In genomic region chr17:49508891-49509587, GRCh38 we compare ENCODE assay signal across 2 cellular contexts.
TF ChIP-seq lines count a peak whose summit lies in the region.

No MANE protein-coding gene starts in this region.

TF ChIP-seq in GM23338, 12 proteins besides CTCF, POLR2A, EP300 and RAD21:
- no peak for TF ChIP-seq EZH2 (IDR thresholded peaks at IDR 0.05; ENCODE audit: low read depth, unreplicated experiment)
- TF ChIP-seq, protein P1, sequence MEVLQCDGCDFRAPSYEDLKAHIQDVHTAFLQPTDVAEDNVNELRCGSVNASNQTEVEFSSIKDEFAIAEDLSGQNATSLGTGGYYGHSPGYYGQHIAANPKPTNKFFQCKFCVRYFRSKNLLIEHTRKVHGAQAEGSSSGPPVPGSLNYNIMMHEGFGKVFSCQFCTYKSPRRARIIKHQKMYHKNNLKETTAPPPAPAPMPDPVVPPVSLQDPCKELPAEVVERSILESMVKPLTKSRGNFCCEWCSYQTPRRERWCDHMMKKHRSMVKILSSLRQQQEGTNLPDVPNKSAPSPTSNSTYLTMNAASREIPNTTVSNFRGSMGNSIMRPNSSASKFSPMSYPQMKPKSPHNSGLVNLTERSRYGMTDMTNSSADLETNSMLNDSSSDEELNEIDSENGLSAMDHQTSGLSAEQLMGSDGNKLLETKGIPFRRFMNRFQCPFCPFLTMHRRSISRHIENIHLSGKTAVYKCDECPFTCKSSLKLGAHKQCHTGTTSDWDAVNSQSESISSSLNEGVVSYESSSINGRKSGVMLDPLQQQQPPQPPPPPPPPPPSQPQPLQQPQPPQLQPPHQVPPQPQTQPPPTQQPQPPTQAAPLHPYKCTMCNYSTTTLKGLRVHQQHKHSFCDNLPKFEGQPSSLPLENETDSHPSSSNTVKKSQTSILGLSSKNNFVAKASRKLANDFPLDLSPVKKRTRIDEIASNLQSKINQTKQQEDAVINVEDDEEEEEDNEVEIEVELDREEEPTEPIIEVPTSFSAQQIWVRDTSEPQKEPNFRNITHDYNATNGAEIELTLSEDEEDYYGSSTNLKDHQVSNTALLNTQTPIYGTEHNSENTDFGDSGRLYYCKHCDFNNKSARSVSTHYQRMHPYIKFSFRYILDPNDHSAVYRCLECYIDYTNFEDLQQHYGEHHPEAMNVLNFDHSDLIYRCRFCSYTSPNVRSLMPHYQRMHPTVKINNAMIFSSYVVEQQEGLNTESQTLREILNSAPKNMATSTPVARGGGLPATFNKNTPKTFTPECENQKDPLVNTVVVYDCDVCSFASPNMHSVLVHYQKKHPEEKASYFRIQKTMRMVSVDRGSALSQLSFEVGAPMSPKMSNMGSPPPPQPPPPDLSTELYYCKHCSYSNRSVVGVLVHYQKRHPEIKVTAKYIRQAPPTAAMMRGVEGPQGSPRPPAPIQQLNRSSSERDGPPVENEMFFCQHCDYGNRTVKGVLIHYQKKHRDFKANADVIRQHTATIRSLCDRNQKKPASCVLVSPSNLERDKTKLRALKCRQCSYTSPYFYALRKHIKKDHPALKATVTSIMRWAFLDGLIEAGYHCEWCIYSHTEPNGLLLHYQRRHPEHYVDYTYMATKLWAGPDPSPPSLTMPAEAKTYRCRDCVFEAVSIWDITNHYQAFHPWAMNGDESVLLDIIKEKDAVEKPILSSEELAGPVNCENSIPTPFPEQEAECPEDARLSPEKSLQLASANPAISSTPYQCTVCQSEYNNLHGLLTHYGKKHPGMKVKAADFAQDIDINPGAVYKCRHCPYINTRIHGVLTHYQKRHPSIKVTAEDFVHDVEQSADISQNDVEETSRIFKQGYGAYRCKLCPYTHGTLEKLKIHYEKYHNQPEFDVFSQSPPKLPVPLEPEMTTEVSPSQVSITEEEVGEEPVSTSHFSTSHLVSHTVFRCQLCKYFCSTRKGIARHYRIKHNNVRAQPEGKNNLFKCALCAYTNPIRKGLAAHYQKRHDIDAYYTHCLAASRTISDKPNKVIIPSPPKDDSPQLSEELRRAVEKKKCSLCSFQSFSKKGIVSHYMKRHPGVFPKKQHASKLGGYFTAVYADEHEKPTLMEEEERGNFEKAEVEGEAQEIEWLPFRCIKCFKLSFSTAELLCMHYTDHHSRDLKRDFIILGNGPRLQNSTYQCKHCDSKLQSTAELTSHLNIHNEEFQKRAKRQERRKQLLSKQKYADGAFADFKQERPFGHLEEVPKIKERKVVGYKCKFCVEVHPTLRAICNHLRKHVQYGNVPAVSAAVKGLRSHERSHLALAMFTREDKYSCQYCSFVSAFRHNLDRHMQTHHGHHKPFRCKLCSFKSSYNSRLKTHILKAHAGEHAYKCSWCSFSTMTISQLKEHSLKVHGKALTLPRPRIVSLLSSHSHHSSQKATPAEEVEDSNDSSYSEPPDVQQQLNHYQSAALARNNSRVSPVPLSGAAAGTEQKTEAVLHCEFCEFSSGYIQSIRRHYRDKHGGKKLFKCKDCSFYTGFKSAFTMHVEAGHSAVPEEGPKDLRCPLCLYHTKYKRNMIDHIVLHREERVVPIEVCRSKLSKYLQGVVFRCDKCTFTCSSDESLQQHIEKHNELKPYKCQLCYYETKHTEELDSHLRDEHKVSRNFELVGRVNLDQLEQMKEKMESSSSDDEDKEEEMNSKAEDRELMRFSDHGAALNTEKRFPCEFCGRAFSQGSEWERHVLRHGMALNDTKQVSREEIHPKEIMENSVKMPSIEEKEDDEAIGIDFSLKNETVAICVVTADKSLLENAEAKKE (CRISPR knock-in tag; IDR thresholded peaks at IDR 0.05) = no peak
- no peak for TF ChIP-seq REST (IDR thresholded peaks at IDR 0.05; ENCODE audit: unreplicated experiment)
- no peak for TF ChIP-seq ZNF331 (CRISPR knock-in tag; IDR thresholded peaks at IDR 0.05; ENCODE audit: low read depth)
- no peak for TF ChIP-seq CREB1 (CRISPR knock-in tag; IDR thresholded peaks at IDR 0.05; ENCODE audit: low read depth)
- TF ChIP-seq, protein P2, sequence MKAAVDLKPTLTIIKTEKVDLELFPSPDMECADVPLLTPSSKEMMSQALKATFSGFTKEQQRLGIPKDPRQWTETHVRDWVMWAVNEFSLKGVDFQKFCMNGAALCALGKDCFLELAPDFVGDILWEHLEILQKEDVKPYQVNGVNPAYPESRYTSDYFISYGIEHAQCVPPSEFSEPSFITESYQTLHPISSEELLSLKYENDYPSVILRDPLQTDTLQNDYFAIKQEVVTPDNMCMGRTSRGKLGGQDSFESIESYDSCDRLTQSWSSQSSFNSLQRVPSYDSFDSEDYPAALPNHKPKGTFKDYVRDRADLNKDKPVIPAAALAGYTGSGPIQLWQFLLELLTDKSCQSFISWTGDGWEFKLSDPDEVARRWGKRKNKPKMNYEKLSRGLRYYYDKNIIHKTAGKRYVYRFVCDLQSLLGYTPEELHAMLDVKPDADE (IDR thresholded peaks at IDR 0.05) = no peak
- TF ChIP-seq POLR2AphosphoS5 (IDR thresholded peaks at IDR 0.05; ENCODE audit: low read depth) = no peak
- TF ChIP-seq JUNB (IDR thresholded peaks at IDR 0.05; ENCODE audit: unreplicated experiment) = no peak
- TF ChIP-seq NANOG (IDR thresholded peaks at IDR 0.05; ENCODE audit: borderline replicate concordance) = no peak
- TF ChIP-seq STAT1 (IDR thresholded peaks at IDR 0.05; ENCODE audit: unreplicated experiment) = no peak
- no peak for TF ChIP-seq EZH2phosphoT487 (IDR thresholded peaks at IDR 0.05; ENCODE audit: unreplicated experiment)
- TF ChIP-seq ZNF114 (CRISPR knock-in tag; IDR thresholded peaks at IDR 0.05) = no peak

TF ChIP-seq in H1, 55 proteins besides CTCF, POLR2A, EP300 and RAD21:
- no peak for TF ChIP-seq FOSL1 (IDR thresholded peaks at IDR 0.05; ENCODE audit: insufficient read depth, low read depth, low read length)
